Comparison of ENCODE assay signal across 12 cellular contexts in the genomic region with DNA sequence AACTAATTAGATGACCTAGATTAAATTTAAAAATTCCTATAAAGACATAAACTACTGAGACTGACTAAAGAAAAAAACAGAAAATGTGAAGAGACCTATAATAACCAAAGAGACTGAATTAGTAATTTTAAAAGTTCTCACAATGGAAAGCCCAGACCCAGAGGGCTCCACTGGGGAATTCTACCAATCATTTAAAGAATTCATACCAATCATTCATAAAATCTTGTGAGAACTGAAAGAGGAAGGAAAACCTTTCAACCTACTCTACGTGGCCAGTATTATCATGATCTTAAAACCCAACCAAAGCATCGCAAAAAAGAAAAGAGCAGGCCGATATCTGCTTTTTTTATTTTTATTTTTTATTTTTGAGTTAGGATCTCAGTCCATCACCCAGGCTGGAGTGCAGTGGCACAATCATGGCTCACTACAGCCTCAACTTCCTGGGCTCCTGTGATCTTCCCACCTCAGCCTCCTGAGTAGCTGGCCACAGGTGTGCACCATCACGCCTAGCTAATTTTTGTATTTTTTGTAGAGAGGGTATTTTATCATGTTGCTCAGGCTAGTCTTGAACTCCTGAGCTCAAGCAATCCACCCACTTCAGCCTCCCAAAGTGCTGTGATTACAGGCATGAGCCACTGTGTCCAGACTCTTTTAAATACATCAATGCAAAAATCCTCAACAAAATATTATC. TPM values are rescaled to one million over a fixed set of nuclear protein-coding genes. Genes with fewer than 3 reads are reported as not detected.
DNase-seq lines count a peak whose midpoint lies in the region; ATAC-seq and TF ChIP-seq lines count a peak whose summit lies in the region.
"Had no signal": no experiment of that assay in that cellular context is flagged by ENCODE, and none has a peak within 500 bp of the region (broad histone marks: within the 10 kb centered on the region; RNA-seq: fewer than 3 reads in every experiment).

No MANE protein-coding gene starts in this region.

- H3K4me1 ChIP-seq in trophoblast cell (ENCODE audit: control insufficient read depth in 1 of 2, insufficient read depth in 2 of 2, low read length in 2 of 2), result no peaks in the 10 kb centered on the region
- no peaks in the 10 kb centered on the region for H3K4me1 ChIP-seq in mucosa of descending colon (ENCODE audit: low read depth)
- H3K4me1 ChIP-seq in SK-N-SH (ENCODE audit: control insufficient read depth in 1 of 2, insufficient read depth in 2 of 2, low read depth in 1 of 2, low read length in 1 of 2), result no peaks in the 10 kb centered on the region
- H3K4me1 ChIP-seq in H9 (ENCODE audit: insufficient read depth, low read length), result peaks cover 3% of the 10 kb centered on the region; the same call in 1 of the 2 replicates
- H3K4me1 ChIP-seq: colonic mucosa, right atrium auricular region had no signal

- no peaks in the 10 kb centered on the region for H3K79me1 ChIP-seq in trophoblast cell (ENCODE audit: low read length)
- H3K79me1 ChIP-seq in H9 (ENCODE audit: insufficient read depth, low read depth, low read length, poor library complexity, severe bottlenecking), result no peaks in the 10 kb centered on the region

- POLR2A ChIA-PET in SK-N-SH (lab: Yijun Ruan, JAX), result no interaction called here

- no peak overlapping the region for H4K91ac ChIP-seq in trophoblast cell (ENCODE audit: low read depth, low read length)
- no peak overlapping the region for H4K91ac ChIP-seq in H9 (ENCODE audit: insufficient read length, low read depth, low read length)

- no peaks in the 10 kb centered on the region for H3K27me3 Mint-ChIP-seq in H9 (ENCODE audit: low read depth)

- H3K4me3 ChIP-seq in trophoblast cell (ENCODE audit: low read depth, low read length), result no peak overlapping the region
- no peak overlapping the region for H3K4me3 ChIP-seq in mucosa of descending colon
- no peak overlapping the region for H3K4me3 ChIP-seq in SK-N-SH (ENCODE audit: low read depth in 2 of 2, low read length in 1 of 2)
- H3K4me3 ChIP-seq: colonic mucosa, right atrium auricular region had no signal

- H3K9me2 ChIP-seq in SK-N-SH, result no peaks in the 10 kb centered on the region

- no peaks in the 10 kb centered on the region for H3K79me2 ChIP-seq in trophoblast cell (ENCODE audit: control insufficient read depth, insufficient read depth, low read length, poor library complexity)
- peaks cover 4% of the 10 kb centered on the region; the same call in 1 of the 2 replicates for H3K79me2 ChIP-seq in SK-N-SH (ENCODE audit: insufficient read depth)
- no peaks in the 10 kb centered on the region for H3K79me2 ChIP-seq in H9 (ENCODE audit: insufficient read depth, low read length)

- no peak overlapping the region for H3K27ac Mint-ChIP-seq in H9

- CTCF ChIA-PET in SK-N-SH (lab: Yijun Ruan, JAX), result no interaction called here

- H3K18ac ChIP-seq in trophoblast cell (ENCODE audit: low read length), result no peak overlapping the region
- no peak overlapping the region for H3K18ac ChIP-seq in H9 (ENCODE audit: insufficient read length, low read depth, low read length)

- no peak overlapping the region for H2BK15ac ChIP-seq in H9 (ENCODE audit: low read depth, low read length)

- no peak overlapping the region for H3K9ac ChIP-seq in trophoblast cell (ENCODE audit: low read length)
- H3K9ac ChIP-seq in SK-N-SH, result no peak overlapping the region
- no peak overlapping the region for H3K9ac ChIP-seq in H9 (ENCODE audit: extremely low read depth, insufficient read length, low read length)

- intact Hi-C loops in mucosa of descending colon (cut with DNase I, micrococcal nuclease), result no loop called here

- no peak overlapping the region for H4K12ac ChIP-seq in trophoblast cell (ENCODE audit: low read depth, low read length)

- H3K23ac ChIP-seq in trophoblast cell (ENCODE audit: low read length) (no peak overlapping the region), H9 (ENCODE audit: insufficient read length, low read depth, low read length) (no peak overlapping the region)

- H4K20me1 ChIP-seq in SK-N-SH (ENCODE audit: insufficient read depth) (no peaks in the 10 kb centered on the region), H9 (ENCODE audit: control insufficient read depth, insufficient read depth, insufficient read length) (no peaks in the 10 kb centered on the region)

- H3K27me3 ChIP-seq in trophoblast cell (ENCODE audit: insufficient read depth, low read length), result no peaks in the 10 kb centered on the region
- H3K27me3 ChIP-seq in SK-N-SH (ENCODE audit: insufficient read depth), result no peaks in the 10 kb centered on the region
- H3K27me3 ChIP-seq in H9 (ENCODE audit: insufficient read depth, low read length), result no peaks in the 10 kb centered on the region
- H3K27me3 ChIP-seq: colonic mucosa, right atrium auricular region had no signal

- H3K9me3 ChIP-seq in trophoblast cell (ENCODE audit: insufficient read depth, low read depth, low read length) (no peaks in the 10 kb centered on the region), mucosa of descending colon (no peaks in the 10 kb centered on the region), SK-N-SH (no peaks in the 10 kb centered on the region), H9 (ENCODE audit: control insufficient read depth, low read depth, low read length) (no peaks in the 10 kb centered on the region)
- H3K9me3 ChIP-seq: colonic mucosa had no signal

- no CpG with 5 or more reads among the region's 4 CpGs for WGBS in trophoblast cell (ENCODE audit: extremely low coverage, insufficient coverage, insufficient read length)
- 90% methylated on average over 4 of the region's 4 CpGs for WGBS in SK-N-SH (ENCODE audit: low lambda C conversion rate)
- no CpG with 5 or more reads among the region's 4 CpGs for WGBS in H9 (ENCODE audit: extremely low coverage, insufficient read length, low lambda C conversion rate)

- peaks cover 10 to 14% of the 10 kb centered on the region in 2 experiments for H3K9me3 Mint-ChIP-seq in H9

- H3K4me1 Mint-ChIP-seq in H9, result peaks cover 6 to 9% of the 10 kb centered on the region in 2 experiments

- peak; percentile 11 to 61 for DNase-seq in trophoblast cell
- DNase-seq in mucosa of descending colon, result no peak
- no peak for DNase-seq in activated CD4-positive, alpha-beta T cell treated with anti-CD3 and anti-CD28 coated beads, Interleukin-2, amount 50 U/mL, for 4 hours
- DNase-seq in SK-N-SH, result no peak
- no peak for DNase-seq in H9
- DNase-seq: colonic mucosa, NCI-H2227 treated with DMSO at 0.1 percent for 48 hours had no signal

- no peak overlapping the region for H3K56ac ChIP-seq in H9 (ENCODE audit: insufficient read length, low read depth, low read length)

- peak; percentile 91 for ATAC-seq in GM19023 (IDR thresholded peaks at IDR 0.05; ENCODE audit: unreplicated experiment)
- ATAC-seq in GM21576 (IDR thresholded peaks at IDR 0.05; ENCODE audit: unreplicated experiment), result peak; percentile 97
- ATAC-seq in HG03064 (IDR thresholded peaks at IDR 0.05; ENCODE audit: low read depth, unreplicated experiment), result peak; percentile 96
- ATAC-seq in mucosa of descending colon, result no peak

- no peak for TF ChIP-seq CTCF in mucosa of descending colon (IDR thresholded peaks at IDR 0.05)
- TF ChIP-seq CTCF in SK-N-SH (IDR thresholded peaks at IDR 0.05), result no peak
- TF ChIP-seq CTCF in H9 (conservative IDR thresholded peaks at IDR 0.05), result no peak

- H2BK12ac ChIP-seq in trophoblast cell (ENCODE audit: low read length) (no peak overlapping the region), H9 (ENCODE audit: insufficient read length, low read depth, low read length) (no peak overlapping the region)

- H2AK5ac ChIP-seq in trophoblast cell (ENCODE audit: low read length) (no peak overlapping the region), H9 (ENCODE audit: insufficient read length, low read length) (no peak overlapping the region)

- H2BK120ac ChIP-seq in trophoblast cell (ENCODE audit: insufficient read depth, low read length, poor library complexity), result no peak overlapping the region
- H2BK120ac ChIP-seq in H9 (ENCODE audit: low read depth, low read length, poor library complexity, severe bottlenecking), result no peak overlapping the region

- H3K14ac ChIP-seq in trophoblast cell (ENCODE audit: low read length) (no peak overlapping the region), H9 (ENCODE audit: insufficient read depth, low read length) (no peak overlapping the region)

- H3K36me3 ChIP-seq in trophoblast cell (ENCODE audit: control insufficient read depth in 1 of 2, insufficient read depth in 2 of 2, low read length in 2 of 2), result no peaks in the 10 kb centered on the region
- no peaks in the 10 kb centered on the region for H3K36me3 ChIP-seq in mucosa of descending colon (ENCODE audit: low read depth)
- H3K36me3 ChIP-seq in SK-N-SH (replicated peaks in 1 of 2; ENCODE audit: control insufficient read depth in 1 of 2, insufficient read depth in 2 of 2, low read length in 1 of 2), result no peaks in the 10 kb centered on the region
- H3K36me3 ChIP-seq: colonic mucosa, right atrium auricular region had no signal

- H4K5ac ChIP-seq in H9 (ENCODE audit: insufficient read length, low read depth, low read length), result no peak overlapping the region

- peaks cover 8 to 13% (median 9%) of the 10 kb centered on the region in 3 experiments for H3K36me3 Mint-ChIP-seq in H9 (ENCODE audit: insufficient read depth in 1 of 3, low read depth in 3 of 3)

- H3K4me2 ChIP-seq in trophoblast cell (ENCODE audit: low read length), result no peak overlapping the region
- H3K4me2 ChIP-seq in SK-N-SH, result no peak overlapping the region
- no peak overlapping the region for H3K4me2 ChIP-seq in H9 (ENCODE audit: insufficient read depth, insufficient read length, low read length)

- H3K4ac ChIP-seq in trophoblast cell (ENCODE audit: low read depth, low read length), result no peak overlapping the region
- no peak overlapping the region for H3K4ac ChIP-seq in H9 (ENCODE audit: low read depth, low read length)

- H3K4me3 Mint-ChIP-seq in H9, result no peak overlapping the region

- no peak overlapping the region for H2BK20ac ChIP-seq in H9 (ENCODE audit: low read depth, low read length, poor library complexity, severe bottlenecking)

- H2BK5ac ChIP-seq in trophoblast cell (ENCODE audit: low read depth, low read length, poor library complexity) (no peak overlapping the region), H9 (ENCODE audit: insufficient read length, low read length) (no peak overlapping the region)

- no peaks in the 10 kb centered on the region for H3K23me2 ChIP-seq in H9 (ENCODE audit: insufficient read length, low read depth, low read length, poor library complexity, severe bottlenecking)

- peaks cover 3% of the 10 kb centered on the region for H3F3A ChIP-seq in SK-N-SH (replicated peaks; ENCODE audit: insufficient read depth)

- H4K8ac ChIP-seq in trophoblast cell (ENCODE audit: low read depth, low read length), result no peak overlapping the region
- no peak overlapping the region for H4K8ac ChIP-seq in H9 (replicated peaks; ENCODE audit: insufficient read length, low read depth, low read length)

- TF ChIP-seq RAD21 in SK-N-SH (IDR thresholded peaks at IDR 0.05; ENCODE audit: low read length), result no peak

- H3K27ac ChIP-seq in trophoblast cell (ENCODE audit: low read depth, low read length) (no peak overlapping the region), SK-N-SH (ENCODE audit: low read depth in 2 of 2, low read length in 1 of 2) (no peak overlapping the region), H9 (ENCODE audit: insufficient read length, low read depth, low read length) (no peak overlapping the region)
- H3K27ac ChIP-seq: colonic mucosa, right atrium auricular region had no signal

- H3T11ph ChIP-seq in H9 (ENCODE audit: low read length), result no peak overlapping the region

- no peak for TF ChIP-seq EP300 in SK-N-SH (IDR thresholded peaks at IDR 0.05; ENCODE audit: borderline replicate concordance in 1 of 2, low read depth in 1 of 2, low read length in 1 of 2)

- H2AFZ ChIP-seq in trophoblast cell (ENCODE audit: insufficient read depth, low read length, poor library complexity) (no peak overlapping the region), SK-N-SH (ENCODE audit: low read depth) (no peak overlapping the region), H9 (ENCODE audit: low read length) (no peak overlapping the region)

RNA-seq across cellular contexts. Expression of a gene that starts 48.6 kb away (rescaled TPM):
- polyA plus RNA-seq in trophoblast cell (2013), result 0.99 and 1.2 TPM in 2 replicates
- total RNA-seq in mucosa of descending colon, result 1 to 10 TPM in 1 of 3 donors, under 1 TPM in 2; 0.36 to 1.4 (median 0.46) TPM
- polyA plus RNA-seq in SK-N-SH (2012; rRNA removed), result 1.3 and 1.4 TPM in 2 replicates
- 0.80 and 0.97 TPM in 2 replicates for polyA plus RNA-seq in SK-N-SH (2012; cell fraction: cytosol; rRNA removed)
- polyA plus RNA-seq in SK-N-SH (2012; cell fraction: nucleus; rRNA removed), result 2.6 and 4.5 TPM in 2 replicates
- total RNA-seq in H9 (2021), result 0.55 and 0.77 TPM in 2 replicates
- total RNA-seq: HT-29 had no signal

Comparison
In these comparisons a context has a peak if more than half of its experiments do, and no peak if none do; other contexts are left out.
1. DNase-seq: peak in trophoblast cell (2 of 2); none in mucosa of descending colon (0 of 3), activated CD4-positive, alpha-beta T cell treated with anti-CD3 and anti-CD28 coated beads, Interleukin-2, amount 50 U/mL, for 4 hours (0 of 2), SK-N-SH (single experiment) and H9 (single experiment).